In genomic region chr6:111888928-111889696, GRCh38 we compare ENCODE assay signal across 9 cellular contexts. TPM values are rescaled to one million over a fixed set of nuclear protein-coding genes. Genes with fewer than 3 reads are reported as not detected.
A peak's percentile ranks its signal among the peaks of the same experiment; 100 is the strongest.
DNase-seq lines count a peak whose midpoint lies in the region; ATAC-seq and TF ChIP-seq lines count a peak whose summit lies in the region.
"Had no signal": no experiment of that assay in that cellular context is flagged by ENCODE, and none has a peak within 500 bp of the region (broad histone marks: within the 10 kb centered on the region; RNA-seq: fewer than 3 reads in every experiment).

No MANE protein-coding gene starts in this region.

- intact Hi-C loops in right lobe of liver (cut with DNase I): no loop called here

- DNase-seq in NCI-H2107 treated with DMSO at 0.1 percent for 48 hours (lab: John Stamatoyannopoulos, UW; ENCODE audit: unreplicated experiment) (peak; percentile 75), NCI-H2107 (lab: John Stamatoyannopoulos, UW) (no peak), right lobe of liver (no peak), tibial nerve (ENCODE audit: low spot score in 2 of 2) (no peak), HK-2 (ENCODE audit: unreplicated experiment) (no peak)
- no peak for DNase-seq in stimulated activated CD4-positive, alpha-beta T cell treated with anti-CD3 and anti-CD28 coated beads, Interleukin-4, amount 100 ng/mL, for 4 hours
- no peak for DNase-seq in central memory CD4-positive, alpha-beta T cell
- DNase-seq: naive thymus-derived CD8-positive, alpha-beta T cell had no signal

- 16% methylated on average over 10 of the region's 10 CpGs for WGBS in right lobe of liver (ENCODE audit: insufficient coverage, low coverage, low lambda C conversion rate, missing lambda C conversion rate)
- WGBS in tibial nerve, 2 donors: 11 to 15% methylated on average over 10 of the region's 10 CpGs

- TF ChIP-seq POLR2A in right lobe of liver (IDR thresholded peaks at IDR 0.05) (no peak), tibial nerve (IDR thresholded peaks at IDR 0.05) (no peak)

- H3K36me3 ChIP-seq in right lobe of liver (no peaks in the 10 kb centered on the region), tibial nerve (no peaks in the 10 kb centered on the region)

- H3K4me1 ChIP-seq in right lobe of liver (no peaks in the 10 kb centered on the region), tibial nerve (peaks cover 0 to 17% (median 0%) of the 10 kb centered on the region in 4 donors)

- H3K27me3 ChIP-seq in right lobe of liver: no peaks in the 10 kb centered on the region
- no peaks in the 10 kb centered on the region for H3K27me3 ChIP-seq in tibial nerve

- H3K4me3 ChIP-seq in right lobe of liver: no peak overlapping the region
- peak overlapping the region in 3 of 4 donors; percentile 9 to 39 (median 15) for H3K4me3 ChIP-seq in tibial nerve

- H3K27ac ChIP-seq in cingulate gyrus (ENCODE audit: low read depth, low read length): peak overlapping the region; percentile 41
- H3K27ac ChIP-seq in right lobe of liver: no peak overlapping the region
- peak overlapping the region in 2 of 4 donors; percentile 8 to 34 for H3K27ac ChIP-seq in tibial nerve

- no peaks in the 10 kb centered on the region for H3K9me3 ChIP-seq in right lobe of liver
- no peaks in the 10 kb centered on the region for H3K9me3 ChIP-seq in tibial nerve

- TF ChIP-seq EP300 in tibial nerve (IDR thresholded peaks at IDR 0.05): no peak

- peak; percentile 36 to 64 (median 42) for ATAC-seq in right lobe of liver
- ATAC-seq: naive thymus-derived CD8-positive, alpha-beta T cell had no signal

- TF ChIP-seq CTCF in right lobe of liver (IDR thresholded peaks at IDR 0.05) (no peak), tibial nerve (IDR thresholded peaks at IDR 0.05) (no peak)

RNA-seq across cellular contexts. Expression of gene FYN, which starts 15.9 kb away (rescaled TPM):
- total RNA-seq in right lobe of liver (10 to 100 TPM; 16.8 to 33.7 (median 23.5) TPM), tibial nerve (100 to 1,000 TPM; 143 to 219 (median 165) TPM)

Comparison
In these comparisons a context has a peak if more than half of its experiments do, and no peak if none do; other contexts are left out.
1. H3K4me3 ChIP-seq: peak in tibial nerve (3 of 4); none in right lobe of liver (0 of 3).
2. RNA of gene FYN, which starts 15.9 kb away (total RNA-seq): 143 to 219 TPM in tibial nerve; 16.8 to 33.7 TPM in right lobe of liver; every median in the first group is over 4 times any median in the second.